34 cellular contexts compared by ENCODE assay signal in genomic region chr12:28219827-28220226, GRCh38. TPM values are rescaled to one million over a fixed set of nuclear protein-coding genes. Genes with fewer than 3 reads are reported as not detected.
DNase-seq lines count a peak whose midpoint lies in the region; ATAC-seq, FAIRE-seq and TF ChIP-seq lines count a peak whose summit lies in the region.
"Had no signal": no experiment of that assay in that cellular context is flagged by ENCODE, and none has a peak within 500 bp of the region (broad histone marks: within the 10 kb centered on the region; RNA-seq: fewer than 3 reads in every experiment).

No MANE protein-coding gene starts in this region.

- no peak for TF ChIP-seq POLR2A in K562 (conservative IDR thresholded peaks at IDR 0.05)

- in situ Hi-C loops in K562 (cut with MboI), result no loop called here

- no peak overlapping the region for H3K18ac ChIP-seq in H9 (ENCODE audit: insufficient read length, low read depth, low read length)

- H2BK5ac ChIP-seq in H9 (ENCODE audit: insufficient read length, low read length), result no peak overlapping the region

- no peak overlapping the region for H3K27ac Mint-ChIP-seq in H9
- H3K27ac Mint-ChIP-seq: B cell; CD4-positive, alpha-beta memory T cell; CD4-positive, alpha-beta T cell; CD8-positive, alpha-beta memory T cell; CD8-positive, alpha-beta T cell had no signal

- peaks cover 44 to 57% of the 10 kb centered on the region in 2 experiments for H3K4me1 Mint-ChIP-seq in H9

- intact Hi-C loops in K562 (cut with micrococcal nuclease), result no loop called here

- no peaks in the 10 kb centered on the region for H3K9me2 ChIP-seq in SK-N-SH

- no peaks in the 10 kb centered on the region for H3F3A ChIP-seq in SK-N-SH (replicated peaks; ENCODE audit: insufficient read depth)

- no peak overlapping the region for H2BK15ac ChIP-seq in H9 (ENCODE audit: low read depth, low read length)

- H3K36me3 Mint-ChIP-seq in H9 (ENCODE audit: insufficient read depth in 1 of 3, low read depth in 3 of 3), result peaks cover 3 to 26% (median 12%) of the 10 kb centered on the region in 3 experiments

- no peak overlapping the region for H3T11ph ChIP-seq in H9 (ENCODE audit: low read length)

- no peak overlapping the region for H2AK5ac ChIP-seq in H9 (ENCODE audit: insufficient read length, low read length)

- H2BK20ac ChIP-seq in H9 (ENCODE audit: low read depth, low read length, poor library complexity, severe bottlenecking), result no peak overlapping the region

- H3K9ac ChIP-seq in SK-N-SH (no peak overlapping the region), K562 (ENCODE audit: insufficient read depth in 1 of 2, low read depth in 2 of 2, low read length in 2 of 2) (no peak overlapping the region), H9 (ENCODE audit: extremely low read depth, insufficient read length, low read length) (no peak overlapping the region)
- H3K9ac ChIP-seq: BLaER1; BLaER1 treated with 17β-estradiol and CSF1 and Interleukin-3, amounts not matched to agents 10 nM and 100 nM had no signal

- no peaks in the 10 kb centered on the region for H4K20me1 ChIP-seq in SK-N-SH (ENCODE audit: insufficient read depth)
- no peaks in the 10 kb centered on the region for H4K20me1 ChIP-seq in K562 (replicated peaks; ENCODE audit: control insufficient read depth, insufficient read depth, low read length)
- H4K20me1 ChIP-seq in H9 (ENCODE audit: control insufficient read depth, insufficient read depth, insufficient read length), result no peaks in the 10 kb centered on the region
- H4K20me1 ChIP-seq: BLaER1; BLaER1 treated with 17β-estradiol and CSF1 and Interleukin-3, amounts not matched to agents 10 nM and 100 nM had no signal

- FAIRE-seq in K562 (lab: Jason Lieb, UNC) (no peak), islet of Langerhans (lab: Jason Lieb, UNC) (peak; percentile 21)
- FAIRE-seq: A549, D721Med had no signal

- H3K4me2 ChIP-seq in SK-N-SH (no peak overlapping the region), K562 (ENCODE audit: insufficient read depth, low read length) (no peak overlapping the region), H9 (ENCODE audit: insufficient read depth, insufficient read length, low read length) (no peak overlapping the region)
- H3K4me2 ChIP-seq: A549; BLaER1; BLaER1 treated with 17β-estradiol and CSF1 and Interleukin-3, amounts not matched to agents 10 nM and 100 nM had no signal

- no peak overlapping the region for H4K8ac ChIP-seq in H9 (replicated peaks; ENCODE audit: insufficient read length, low read depth, low read length)

- H3K27ac ChIP-seq in SK-N-SH (ENCODE audit: low read depth in 2 of 2, low read length in 1 of 2), result no peak overlapping the region
- no peak overlapping the region for H3K27ac ChIP-seq in K562 (ENCODE audit: extremely low read depth, low read depth, low read length)
- no peak overlapping the region for H3K27ac ChIP-seq in H9 (ENCODE audit: insufficient read length, low read depth, low read length)
- H3K27ac ChIP-seq: 22Rv1; A549; BLaER1; BLaER1 treated with 17β-estradiol and CSF1 and Interleukin-3, amounts not matched to agents 10 nM and 100 nM; C4-2B had no signal

- no peak overlapping the region for H4K91ac ChIP-seq in H9 (ENCODE audit: insufficient read length, low read depth, low read length)

- DNase-seq in SK-N-SH (no peak), K562 (ENCODE audit: extremely low read depth in 1 of 4, low spot score in 3 of 4) (no peak), H9 (no peak)
- DNase-seq: 8988T; ACHN; AML-193; BE2C; C1 segment of cervical spinal cord; Caco-2; Calu3; CD4-positive, alpha-beta memory T cell; CD4-positive, alpha-beta T cell; CD4-positive, CD25-positive, alpha-beta regulatory T cell; CD8-positive, alpha-beta memory T cell; CD8-positive, alpha-beta T cell; COR-L47; DMS 273 treated with DMSO at 0.1 percent for 48 hours; DMS153; DMS53; DMS79; DMS79 treated with DMSO at 0.1 percent for 48 hours; DND-41; EL had no signal

- H3K27me3 Mint-ChIP-seq in H9 (ENCODE audit: low read depth), result no peaks in the 10 kb centered on the region
- H3K27me3 Mint-ChIP-seq: B cell; CD4-positive, alpha-beta memory T cell; CD4-positive, alpha-beta T cell; CD4-positive, CD25-positive, alpha-beta regulatory T cell; CD8-positive, alpha-beta memory T cell had no signal

- no peak for TF ChIP-seq RAD21 in SK-N-SH (IDR thresholded peaks at IDR 0.05; ENCODE audit: low read length)
- TF ChIP-seq RAD21 in K562 (CRISPR knock-in tag; conservative IDR thresholded peaks at IDR 0.05 in 1 of 2, IDR thresholded peaks at IDR 0.05 in 1 of 2), result no peak

- H2AFZ ChIP-seq in SK-N-SH (ENCODE audit: low read depth) (no peak overlapping the region), K562 (ENCODE audit: low read depth, low read length) (no peak overlapping the region), H9 (ENCODE audit: low read length) (no peak overlapping the region)

- H3K4me3 ChIP-seq in SK-N-SH (ENCODE audit: low read depth in 2 of 2, low read length in 1 of 2), result no peak overlapping the region
- no peak overlapping the region for H3K4me3 ChIP-seq in K562
- H3K4me3 ChIP-seq: A549; BLaER1; BLaER1 treated with 17β-estradiol and CSF1 and Interleukin-3, amounts not matched to agents 10 nM and 100 nM had no signal

- H3K23ac ChIP-seq in H9 (ENCODE audit: insufficient read length, low read depth, low read length), result no peak overlapping the region

- no peak for TF ChIP-seq EP300 in SK-N-SH (IDR thresholded peaks at IDR 0.05; ENCODE audit: borderline replicate concordance in 1 of 2, low read depth in 1 of 2, low read length in 1 of 2)
- TF ChIP-seq EP300 in K562 (IDR thresholded peaks at IDR 0.05; ENCODE audit: low read length), result no peak

- H3K4me1 ChIP-seq in SK-N-SH (ENCODE audit: control insufficient read depth in 1 of 2, insufficient read depth in 2 of 2, low read depth in 1 of 2, low read length in 1 of 2) (no peaks in the 10 kb centered on the region), K562 (replicated peaks in 1 of 2; ENCODE audit: control insufficient read depth in 2 of 2, insufficient read depth in 2 of 2, low read length in 2 of 2) (peaks cover 4 to 10% of the 10 kb centered on the region in 2 experiments; a peak in 2 of 5 replicates), H9 (ENCODE audit: insufficient read depth, low read length) (peaks cover 2% of the 10 kb centered on the region; the same call in 1 of the 2 replicates)
- H3K4me1 ChIP-seq: A549, BE2C, BLaER1, Caco-2 had no signal

- H3K56ac ChIP-seq in H9 (ENCODE audit: insufficient read length, low read depth, low read length), result no peak overlapping the region

- H3K4ac ChIP-seq in H9 (ENCODE audit: low read depth, low read length), result no peak overlapping the region

- H3K79me2 ChIP-seq in SK-N-SH (ENCODE audit: insufficient read depth), result peaks cover 35% of the 10 kb centered on the region
- H3K79me2 ChIP-seq in K562 (ENCODE audit: control insufficient read depth, insufficient read depth, low read length), result peaks cover 38% of the 10 kb centered on the region
- no peaks in the 10 kb centered on the region; the same call in 1 of the 2 replicates for H3K79me2 ChIP-seq in H9 (ENCODE audit: insufficient read depth, low read length)

- TF ChIP-seq CTCF in SK-N-SH (IDR thresholded peaks at IDR 0.05), result no peak
- TF ChIP-seq CTCF in K562 (IDR thresholded peaks at IDR 0.05 in 2 of 3, conservative IDR thresholded peaks at IDR 0.05 in 1 of 3; ENCODE audit: insufficient read depth in 2 of 3, low read depth in 1 of 3, low read length in 3 of 3), result no peak
- no peak for TF ChIP-seq CTCF in H9 (conservative IDR thresholded peaks at IDR 0.05)

- peaks cover 0 to 13% of the 10 kb centered on the region in 2 experiments for H3K36me3 ChIP-seq in SK-N-SH (replicated peaks in 1 of 2; ENCODE audit: control insufficient read depth in 1 of 2, insufficient read depth in 2 of 2, low read length in 1 of 2)
- no peaks in the 10 kb centered on the region for H3K36me3 ChIP-seq in K562 (ENCODE audit: control insufficient read depth, insufficient read depth, low read length)
- H3K36me3 ChIP-seq: BE2C, BLaER1 had no signal

- H3K23me2 ChIP-seq in H9 (ENCODE audit: insufficient read length, low read depth, low read length, poor library complexity, severe bottlenecking), result no peaks in the 10 kb centered on the region

- H3K27me3 ChIP-seq in SK-N-SH (ENCODE audit: insufficient read depth) (no peaks in the 10 kb centered on the region), K562 (ENCODE audit: control insufficient read depth in 2 of 2, insufficient read depth in 2 of 2, low read length in 2 of 2) (no peaks in the 10 kb centered on the region), H9 (ENCODE audit: insufficient read depth, low read length) (no peaks in the 10 kb centered on the region)
- H3K27me3 ChIP-seq: BE2C; BLaER1; BLaER1 treated with 17β-estradiol and CSF1 and Interleukin-3, amounts not matched to agents 10 nM and 100 nM had no signal

- ATAC-seq in SK-N-SH treated with all-trans-retinoic acid at 6 μM for 48 hours (no peak), K562 (no peak), GM21786 (IDR thresholded peaks at IDR 0.05; ENCODE audit: unreplicated experiment) (no peak)
- ATAC-seq: A549; CD8-positive, alpha-beta T cell had no signal

- no peaks in the 10 kb centered on the region for H3K79me1 ChIP-seq in H9 (ENCODE audit: insufficient read depth, low read depth, low read length, poor library complexity, severe bottlenecking)

- no peak overlapping the region for H3K14ac ChIP-seq in H9 (ENCODE audit: insufficient read depth, low read length)

- no peak overlapping the region for H3K4me3 Mint-ChIP-seq in H9
- H3K4me3 Mint-ChIP-seq: B cell; CD14-positive monocyte; CD4-positive, alpha-beta memory T cell; CD4-positive, alpha-beta T cell; CD4-positive, CD25-positive, alpha-beta regulatory T cell; CD8-positive, alpha-beta memory T cell; CD8-positive, alpha-beta T cell had no signal

- no peak overlapping the region for H2BK120ac ChIP-seq in H9 (ENCODE audit: low read depth, low read length, poor library complexity, severe bottlenecking)

- no TSS peak for BruUV-seq in K562 (replicated peaks; lab: Mats Ljungman, UMichigan)

- no peak overlapping the region for H2BK12ac ChIP-seq in H9 (ENCODE audit: insufficient read length, low read depth, low read length)

- H3K9me3 ChIP-seq in SK-N-SH (peaks cover 12% of the 10 kb centered on the region), K562 (replicated peaks; ENCODE audit: control insufficient read depth, insufficient read depth, low read depth, low read length) (peaks cover 4% of the 10 kb centered on the region; the same call in 1 of the 2 replicates), H9 (ENCODE audit: control insufficient read depth, low read depth, low read length) (no peaks in the 10 kb centered on the region)
- H3K9me3 ChIP-seq: BE2C, Caco-2 had no signal

- H4K5ac ChIP-seq in H9 (ENCODE audit: insufficient read length, low read depth, low read length), result no peak overlapping the region

- POLR2A ChIA-PET in SK-N-SH (lab: Yijun Ruan, JAX) (no interaction called here), K562 (lab: Yijun Ruan, JAX) (no interaction called here)

- H3K9me3 Mint-ChIP-seq in H9, result peaks cover 16 to 20% of the 10 kb centered on the region in 2 experiments

- CTCF ChIA-PET in SK-N-SH (lab: Yijun Ruan, JAX), result no interaction called here
- CTCF ChIA-PET in K562 (lab: Yijun Ruan, JAX; ENCODE audit: low intra/inter-chr PET ratio), result no interaction called here

- no peaks in the 10 kb centered on the region for H3K9me1 ChIP-seq in K562 (ENCODE audit: control insufficient read depth, insufficient read depth, low read length)

RNA-seq across cellular contexts. Expression of gene CCDC91, which starts 29.6 kb away (rescaled TPM):
- polyA plus RNA-seq in SK-N-SH (2012; rRNA removed) (13.0 and 15.0 TPM in 2 replicates), K562 (2011; rRNA removed) (27.3 and 31.1 TPM in 2 replicates), K562 (2014; fragmentation: Illumina TruSeq; extraction: Trizol) (24.0 and 30.1 TPM in 2 replicates), K562 (2014; fragmentation: Nextera tagmentation; extraction: Ambion mirVana) (10 to 100 TPM; 10.1 to 11.3 TPM), K562 (2014; rRNA removed) (20.9 and 23.7 TPM in 2 replicates)
- polyA plus RNA-seq in SK-N-SH (2012; cell fraction: cytosol; rRNA removed), result 17.4 and 23.0 TPM in 2 replicates
- 9.0 and 15.1 TPM in 2 replicates for polyA plus RNA-seq in SK-N-SH (2012; cell fraction: nucleus; rRNA removed)
- total RNA-seq in K562 (2011; cell fraction: chromatin; rRNA removed; ENCODE audit: low replicate concordance), result 24.0 and 53.4 TPM in 2 replicates
- total RNA-seq in K562 (2011; cell fraction: nucleolus; rRNA removed), result 11.8 and 13.6 TPM in 2 replicates
- 19.7 and 26.5 TPM in 2 replicates for total RNA-seq in K562 (2011; cell fraction: nucleoplasm; rRNA removed)
- total RNA-seq in K562 (2014; rRNA removed) (21.4 and 26.3 TPM in 2 replicates), K562 (2014; rRNA removed; fragmentation: Illumina TruSeq; extraction: Trizol) (29.5 and 38.1 TPM in 2 replicates), K562 (2015; rRNA removed; fragmentation: Illumina TruSeq; extraction: Trizol) (23.8 and 27.4 TPM in 2 replicates), K562 (2021) (23.9 and 24.3 TPM in 2 replicates), H9 (2021) (19.6 and 22.7 TPM in 2 replicates)
- polyA plus RNA-seq in K562 (2011; cell fraction: cytosol; rRNA removed), result 7.4 and 11.7 TPM in 2 replicates
- 10.4 and 13.7 TPM in 2 replicates for polyA plus RNA-seq in K562 (2011; cell fraction: nucleus; rRNA removed)
- 22.1 and 24.8 TPM in 2 replicates for polyA plus RNA-seq in K562 (2012)
- 51.1 and 51.5 TPM in 2 replicates for polyA minus RNA-seq in K562 (2011; rRNA and poly(A)+ RNA removed)
- 21.2 and 22.4 TPM in 2 replicates for polyA minus RNA-seq in K562 (2011; cell fraction: cytosol; rRNA and poly(A)+ RNA removed)
- polyA minus RNA-seq in K562 (2011; cell fraction: nucleus; rRNA and poly(A)+ RNA removed), result 35.7 and 63.1 TPM in 2 replicates
